20 cellular contexts compared by ENCODE assay signal in genomic region chr10:28612877-28613276, GRCh38.
"Had no signal": no experiment of that assay in that cellular context is flagged by ENCODE, and none has a peak within 500 bp of the region (broad histone marks: within the 10 kb centered on the region; RNA-seq: fewer than 3 reads in every experiment).

No MANE protein-coding gene starts in this region.

- DNase-seq: activated CD4-positive, alpha-beta T cell treated with anti-CD3 and anti-CD28 coated beads, Interleukin-2, amount 50 U/mL, for 4 hours; activated gamma-delta T cell; amygdala; cerebellar nuclear complex; cortex of kidney; heart left ventricle; islet precursor cell; left cardiac atrium; mesendoderm; naive B cell; retina; spleen; stimulated activated CD4-positive, alpha-beta T cell treated with anti-CD3 and anti-CD28 coated beads, Interleukin-4, amount 100 ng/mL, for 24 hours; stimulated activated naive CD8-positive, alpha-beta T cell treated with anti-CD3 and anti-CD28 coated beads, Interleukin-15, amount 100 ng/mL, for 72 hours; T-helper 1 cell; T-helper 9 cell; tibial artery had no signal

- FAIRE-seq: bronchial epithelial cell had no signal

- H3K27me3 ChIP-seq: heart left ventricle, spleen, tibial artery had no signal

- H3K4me3 ChIP-seq: heart left ventricle, spleen, tibial artery had no signal

- ATAC-seq: stimulated activated naive CD8-positive, alpha-beta T cell treated with anti-CD3 and anti-CD28 coated beads, Interleukin-15, amount 100 ng/mL, for 72 hours had no signal

- H3K4me3 Mint-ChIP-seq: activated T-helper 1 cell treated with anti-CD3 and anti-CD28 coated beads, Interleukin-12 subunit alpha, Interleukin-12 subunit beta, Interleukin-2, Interleukin-4 antibody, amounts not matched to agents 30 ng/mL and 10 ng/mL and 1 ng/mL, durations not matched to agents 14 hours and 24 hours and 36 hours; stimulated activated naive CD8-positive, alpha-beta T cell treated with anti-CD3 and anti-CD28 coated beads, Interleukin-15, amount 100 ng/mL, for 72 hours had no signal

- H3K27ac ChIP-seq: heart left ventricle, spleen, tibial artery had no signal

- H3K27me3 Mint-ChIP-seq: naive B cell; progenitor cell of endocrine pancreas; stimulated activated naive CD8-positive, alpha-beta T cell treated with anti-CD3 and anti-CD28 coated beads, Interleukin-15, amount 100 ng/mL, for 72 hours had no signal

- H3K27ac Mint-ChIP-seq: activated T-helper 1 cell treated with anti-CD3 and anti-CD28 coated beads, Interleukin-12 subunit alpha, Interleukin-12 subunit beta, Interleukin-2, Interleukin-4 antibody, amounts not matched to agents 30 ng/mL and 10 ng/mL and 1 ng/mL, durations not matched to agents 14 hours and 24 hours and 36 hours; progenitor cell of endocrine pancreas had no signal

- H3K9me3 ChIP-seq: heart left ventricle, spleen, tibial artery had no signal

- H3K9me3 Mint-ChIP-seq: activated T-helper 1 cell treated with anti-CD3 and anti-CD28 coated beads, Interleukin-12 subunit alpha, Interleukin-12 subunit beta, Interleukin-2, Interleukin-4 antibody, amounts not matched to agents 30 ng/mL and 10 ng/mL and 1 ng/mL, durations not matched to agents 14 hours and 24 hours and 36 hours; naive B cell; stimulated activated naive CD8-positive, alpha-beta T cell treated with anti-CD3 and anti-CD28 coated beads, Interleukin-15, amount 100 ng/mL, for 72 hours had no signal
